28 cellular contexts compared by ENCODE assay signal in the genomic region with DNA sequence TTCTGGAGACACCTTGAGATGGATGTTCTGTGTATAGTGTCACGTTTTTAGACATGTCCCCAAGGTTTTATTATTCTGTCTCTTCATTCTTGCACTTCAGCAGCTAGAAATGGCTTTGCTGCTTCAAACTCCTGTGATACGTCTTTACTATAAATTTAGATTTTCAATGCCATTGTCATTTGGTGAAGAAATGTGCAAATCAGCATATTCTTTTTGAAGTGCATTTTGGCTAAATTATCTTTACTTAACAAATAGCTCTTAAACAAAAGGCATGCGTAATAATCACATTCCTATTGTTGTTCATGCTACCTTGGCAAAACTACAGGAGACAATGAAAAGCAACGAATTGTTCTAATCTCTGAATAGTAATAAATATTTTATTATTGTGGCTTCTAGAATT.
"Had no signal": no experiment of that assay in that cellular context is flagged by ENCODE, and none has a peak within 500 bp of the region (broad histone marks: within the 10 kb centered on the region; RNA-seq: fewer than 3 reads in every experiment).

No MANE protein-coding gene starts in this region.

- FAIRE-seq: colon, endometrium, endothelial cell of umbilical vein, frontal cortex had no signal

- H2AFZ ChIP-seq: hepatocyte had no signal

- H3K27ac ChIP-seq: colonic mucosa, coronary artery, dorsolateral prefrontal cortex, epithelial cell of prostate, esophagus muscularis mucosa, esophagus squamous epithelium, foreskin keratinocyte, gastrocnemius medialis, gastroesophageal sphincter, heart left ventricle, hepatocyte had no signal

- ATAC-seq: effector memory CD8-positive, alpha-beta T cell; esophagus mucosa; foreskin keratinocyte; gastrocnemius medialis; gastroesophageal sphincter; heart left ventricle had no signal

- H3K4me2 ChIP-seq: hepatocyte had no signal

- H3K79me2 ChIP-seq: hepatocyte had no signal

- H3K27me3 ChIP-seq: colonic mucosa, dorsolateral prefrontal cortex, esophagus muscularis mucosa, esophagus squamous epithelium, foreskin keratinocyte, gastrocnemius medialis, gastroesophageal sphincter, heart left ventricle, hepatocyte had no signal

- H3K9me3 ChIP-seq: colonic mucosa, esophagus muscularis mucosa, esophagus squamous epithelium, gastrocnemius medialis, gastroesophageal sphincter, heart left ventricle had no signal

- H3K4me1 ChIP-seq: colonic mucosa, esophagus muscularis mucosa, esophagus squamous epithelium, foreskin keratinocyte, gastrocnemius medialis, heart left ventricle had no signal

- DNase-seq: colonic mucosa; cortex of kidney; dermis blood vessel endothelial cell; dorsolateral prefrontal cortex; effector CD4-positive, alpha-beta T cell; effector CD8-positive, alpha-beta T cell; effector memory CD4-positive, alpha-beta T cell; effector memory CD8-positive, alpha-beta T cell; endodermal cell; erythroblast; esophagus squamous epithelium; foreskin fibroblast; foreskin keratinocyte; foreskin melanocyte; gastrocnemius medialis; glutamatergic neuron; head of caudate nucleus; heart left ventricle had no signal

- H3K36me3 ChIP-seq: colonic mucosa, esophagus muscularis mucosa, esophagus squamous epithelium, gastrocnemius medialis, gastroesophageal sphincter, heart left ventricle had no signal

- H3K4me3 ChIP-seq: colonic mucosa, coronary artery, dorsolateral prefrontal cortex, esophagus muscularis mucosa, esophagus squamous epithelium, gastrocnemius medialis, gastroesophageal sphincter, heart left ventricle, hepatocyte had no signal
